ENCODE assay signal across 8 cellular contexts in the genomic region with DNA sequence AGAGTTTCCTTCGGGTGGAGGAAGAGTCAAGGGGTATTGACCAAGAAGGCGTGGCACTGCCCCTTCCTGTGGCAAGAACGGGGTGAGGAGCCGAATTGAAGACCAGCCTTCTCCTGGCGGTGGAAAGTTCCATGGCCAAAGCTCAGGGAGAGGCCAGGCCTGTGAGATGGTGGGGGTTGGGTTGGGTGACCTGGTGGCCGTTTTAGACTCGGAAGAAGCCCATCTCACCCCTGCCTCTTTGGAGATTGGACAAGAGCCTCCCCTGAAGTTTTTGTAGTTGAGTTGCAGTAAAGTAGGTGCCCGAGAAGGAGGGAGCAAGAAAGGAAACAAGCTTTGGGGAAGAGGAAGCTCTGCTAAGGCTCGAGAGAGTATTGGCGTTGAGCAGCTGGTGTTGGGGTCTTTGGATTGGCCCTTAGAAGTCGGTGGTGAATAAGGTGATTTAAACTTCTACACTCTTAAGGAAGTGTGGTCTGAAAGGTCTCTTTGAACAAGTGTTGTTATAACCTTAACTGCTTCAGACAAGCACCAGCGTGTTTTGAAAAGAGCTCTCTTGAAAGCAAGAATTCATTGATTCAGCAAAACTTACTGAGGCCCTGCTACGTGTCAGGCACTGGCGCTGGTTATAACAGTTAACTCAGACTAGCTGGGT. TPM values are rescaled to one million over a fixed set of nuclear protein-coding genes. Genes with fewer than 3 reads are reported as not detected.
DNase-seq lines count a peak whose midpoint lies in the region; ATAC-seq, FAIRE-seq and TF ChIP-seq lines count a peak whose summit lies in the region.

No MANE protein-coding gene starts in this region.

- no peaks in the 10 kb centered on the region for H3K79me2 ChIP-seq in HepG2 (ENCODE audit: insufficient read depth, low read length)

- ATAC-seq in body of pancreas (no peak), HepG2 (no peak), HG03025 (IDR thresholded peaks at IDR 0.05; ENCODE audit: low FRiP score, unreplicated experiment) (no peak), HG03135 (IDR thresholded peaks at IDR 0.05; ENCODE audit: unreplicated experiment) (no peak)

- no peak for TF ChIP-seq POLR2A in body of pancreas (IDR thresholded peaks at IDR 0.05)
- TF ChIP-seq POLR2A in HepG2 (IDR thresholded peaks at IDR 0.05; ENCODE audit: insufficient read depth in 1 of 2, low read depth in 2 of 2, low read length in 2 of 2): no peak
- peak in 1 of 2 donors; percentile 62 for TF ChIP-seq POLR2A in thyroid gland (IDR thresholded peaks at IDR 0.05)

- peak overlapping the region; percentile 65 for H3K4me2 ChIP-seq in HepG2 (ENCODE audit: low read depth, low read length)

- no peaks in the 10 kb centered on the region for H3K36me3 ChIP-seq in body of pancreas (replicated peaks in 1 of 2; ENCODE audit: insufficient read depth in 1 of 2, low read depth in 2 of 2)
- no peaks in the 10 kb centered on the region for H3K36me3 ChIP-seq in HepG2 (replicated peaks in 1 of 2; ENCODE audit: control insufficient read depth in 1 of 2, insufficient read depth in 2 of 2, low read length in 2 of 2)
- no peaks in the 10 kb centered on the region for H3K36me3 ChIP-seq in thyroid gland

- CTCF ChIA-PET in HepG2 (lab: Yijun Ruan, JAX; ENCODE audit: low intra/inter-chr PET ratio, low total read pairs): no interaction called here

- H2AFZ ChIP-seq in HepG2 (ENCODE audit: low read length): no peak overlapping the region

- H3K4me1 ChIP-seq in body of pancreas: peaks cover 61% of the 10 kb centered on the region
- H3K4me1 ChIP-seq in HepG2 (ENCODE audit: insufficient read depth, low read length): peaks cover 73% of the 10 kb centered on the region
- peaks cover 25 to 43% of the 10 kb centered on the region in 2 donors for H3K4me1 ChIP-seq in thyroid gland

- BruUV-seq in HepG2 (replicated peaks; lab: Mats Ljungman, UMichigan): no TSS peak

- FAIRE-seq in HepG2 (lab: Jason Lieb, UNC): peak; percentile 12

- no peak for TF ChIP-seq RAD21 in HepG2 (CRISPR knock-in tag; IDR thresholded peaks at IDR 0.05)

- H4K20me1 ChIP-seq in HepG2 (ENCODE audit: insufficient read depth, low read length): no peaks in the 10 kb centered on the region

- WGBS in body of pancreas, 2 donors: 4 to 5% methylated on average over 14 of the region's 14 CpGs
- 26% methylated on average over 14 of the region's 14 CpGs for WGBS in HepG2 (ENCODE audit: low lambda C conversion rate)
- whole genome bisulfite sequencing in thyroid gland, 2 donors: 27 to 44% methylated on average over 14 of the region's 14 CpGs

- peak overlapping the region; percentile 63 to 78 for H3K4me3 ChIP-seq in body of pancreas
- peak overlapping the region in 2 of 3 experiments; percentile 19 to 41; a peak in 2 of 6 replicates for H3K4me3 ChIP-seq in HepG2 (replicated peaks in 1 of 3; ENCODE audit: insufficient read depth in 1 of 3, low read depth in 2 of 3, low read length in 3 of 3)
- H3K4me3 ChIP-seq in thyroid gland (replicated peaks in 1 of 3): peak overlapping the region; percentile 19 to 89 (median 71)

- H3K27me3 ChIP-seq in body of pancreas (no peaks in the 10 kb centered on the region), HepG2 (ENCODE audit: control insufficient read depth in 1 of 2, insufficient read depth in 2 of 2, low read length in 2 of 2) (peaks cover 0 to 6% of the 10 kb centered on the region in 2 experiments; a peak in 2 of 5 replicates), thyroid gland (no peaks in the 10 kb centered on the region)

- H3K27ac ChIP-seq in body of pancreas (peak overlapping the region; percentile 89 to 97 (median 94)), HepG2 (ENCODE audit: extremely low read length, insufficient read depth, low read length) (no peak overlapping the region), thyroid gland (peak overlapping the region; percentile 76 to 96 (median 91))

- in situ Hi-C loops in HepG2 (cut with HindIII; ENCODE audit: extremely low pct_ligation_motif_present, low pct_unique_long_range_greater_than_20kb): no loop called here

- intact Hi-C loops in body of pancreas (cut with DNase I) (no loop called here), HepG2 (cut with micrococcal nuclease; ENCODE audit: unreplicated experiment) (no loop called here), thyroid gland (cut with DNase I) (no loop called here)

- no peak for TF ChIP-seq EP300 in HepG2 (IDR thresholded peaks at IDR 0.05; ENCODE audit: low read depth in 2 of 2, low read length in 2 of 2)
- no peak for TF ChIP-seq EP300 in HepG2 (CRISPR knock-in tag; IDR thresholded peaks at IDR 0.05; ENCODE audit: borderline replicate concordance)

- peak in 3 of 7 experiments; percentile 8 to 28 (median 26) for TF ChIP-seq CTCF in body of pancreas (IDR thresholded peaks at IDR 0.05)
- TF ChIP-seq CTCF in HepG2 (CRISPR knock-in tag; IDR thresholded peaks at IDR 0.05): no peak
- peak in 2 of 6 experiments; percentile 7 to 25 for TF ChIP-seq CTCF in thyroid gland (IDR thresholded peaks at IDR 0.05)

- H3K9me3 ChIP-seq in body of pancreas: no peaks in the 10 kb centered on the region
- H3K9me3 ChIP-seq in HepG2 (ENCODE audit: low read length): no peaks in the 10 kb centered on the region
- H3K9me3 ChIP-seq in thyroid gland: no peaks in the 10 kb centered on the region

- POLR2A ChIA-PET in HepG2 (lab: Yijun Ruan, JAX): interaction anchor here (1.1 to 1.5 kb wide), 3 partner anchors 14 to 39 kb away, joined by 3 to 5 read pairs (median 3); a partner anchor contains a TSS

- no peak overlapping the region for H3K9ac ChIP-seq in HepG2 (ENCODE audit: insufficient read depth, low read depth, low read length)

- DNase-seq in AML-193 (lab: John Stamatoyannopoulos, UW) (peak; percentile 48 to 74), Kasumi-1 (lab: John Stamatoyannopoulos, UW) (peak; percentile 81 to 86), body of pancreas (peak; percentile 47 to 69 (median 58)), HepG2 (ENCODE audit: low spot score) (no peak), thyroid gland (peak; percentile 65 to 68), Ammon's horn (ENCODE audit: low spot score) (no peak)

RNA-seq across cellular contexts. Expression of a gene that starts 1.0 kb away (rescaled TPM):
- total RNA-seq in body of pancreas: 100 to 1,000 TPM; 266 to 305 TPM
- 0.24 and 0.31 TPM in 2 replicates for total RNA-seq in HepG2 (2016; rRNA removed; fragmentation: Illumina TruSeq; extraction: Trizol)
- 0.18 and 0.40 TPM in 2 replicates for total RNA-seq in HepG2 (2016; cell fraction: cytosol; rRNA removed; fragmentation: Illumina TruSeq; extraction: Trizol; ENCODE audit: low read depth)
- total RNA-seq in HepG2 (2016; cell fraction: insoluble cytoplasmic fraction; rRNA removed; fragmentation: Illumina TruSeq; extraction: Trizol): 0.30 and 0.37 TPM in 2 replicates
- total RNA-seq in HepG2 (2016; cell fraction: membrane; rRNA removed; fragmentation: Illumina TruSeq; extraction: Trizol): 0.22 TPM in 1 of 2 replicates, not detected in the other
- total RNA-seq in HepG2 (2016; cell fraction: nucleus; rRNA removed; fragmentation: Illumina TruSeq; extraction: Trizol): 0.44 TPM in 1 of 2 replicates, not detected in the other
- polyA plus RNA-seq in HepG2 (2011; rRNA removed): 0.77 and 0.97 TPM in 2 replicates
- 0.38 and 0.83 TPM in 2 replicates for polyA plus RNA-seq in HepG2 (2011; cell fraction: cytosol; rRNA removed)
- 0.21 and 0.35 TPM in 2 replicates for polyA plus RNA-seq in HepG2 (2011; cell fraction: nucleus; rRNA removed)
- 0.31 and 0.39 TPM in 2 replicates for polyA plus RNA-seq in HepG2 (2012)
- polyA plus RNA-seq in HepG2 (2016; cell fraction: cytosol; fragmentation: Illumina TruSeq; extraction: Trizol; ENCODE audit: low read depth): not detected in 2 replicates
- 0.26 and 0.46 TPM in 2 replicates for polyA plus RNA-seq in HepG2 (2016; cell fraction: insoluble cytoplasmic fraction; fragmentation: Illumina TruSeq; extraction: Trizol; ENCODE audit: low read depth)
- 0.13 TPM in 1 of 2 replicates, not detected in the other for polyA plus RNA-seq in HepG2 (2016; cell fraction: membrane; fragmentation: Illumina TruSeq; extraction: Trizol; ENCODE audit: low read depth)
- 0.60 and 1.7 TPM in 2 replicates for polyA plus RNA-seq in HepG2 (2016; cell fraction: nucleus; fragmentation: Illumina TruSeq; extraction: Trizol; ENCODE audit: insufficient read depth, low read depth)
- polyA minus RNA-seq in HepG2 (2011; rRNA and poly(A)+ RNA removed; ENCODE audit: low replicate concordance): 0.56 and 17.3 TPM in 2 replicates
- polyA minus RNA-seq in HepG2 (2011; cell fraction: cytosol; rRNA and poly(A)+ RNA removed): not detected in 2 replicates
- polyA minus RNA-seq in HepG2 (2011; cell fraction: nucleus; rRNA and poly(A)+ RNA removed): 0.26 TPM in 1 of 2 replicates, not detected in the other
- 1,000 to 10,000 TPM in 1 of 4 donors, 100 to 1,000 TPM in 3; 424 to 1,529 (median 712) TPM for total RNA-seq in thyroid gland

RNA-seq across cellular contexts. Expression of a gene that starts 9.2 kb away (rescaled TPM):
- 100 to 1,000 TPM in 1 of 2 donors, 10 to 100 TPM in 1; 54.2 to 105 TPM for total RNA-seq in body of pancreas
- not detected in 2 replicates for total RNA-seq in HepG2 (2016; rRNA removed; fragmentation: Illumina TruSeq; extraction: Trizol)
- not detected in 2 replicates for total RNA-seq in HepG2 (2016; cell fraction: cytosol; rRNA removed; fragmentation: Illumina TruSeq; extraction: Trizol; ENCODE audit: low read depth)
- not detected in 2 replicates for total RNA-seq in HepG2 (2016; cell fraction: insoluble cytoplasmic fraction; rRNA removed; fragmentation: Illumina TruSeq; extraction: Trizol)
- not detected in 2 replicates for total RNA-seq in HepG2 (2016; cell fraction: membrane; rRNA removed; fragmentation: Illumina TruSeq; extraction: Trizol)
- not detected in 2 replicates for total RNA-seq in HepG2 (2016; cell fraction: nucleus; rRNA removed; fragmentation: Illumina TruSeq; extraction: Trizol)
- not detected in 2 replicates for polyA plus RNA-seq in HepG2 (2011; rRNA removed)
- polyA plus RNA-seq in HepG2 (2011; cell fraction: cytosol; rRNA removed): not detected in 2 replicates
- not detected in 2 replicates for polyA plus RNA-seq in HepG2 (2011; cell fraction: nucleus; rRNA removed)
- polyA plus RNA-seq in HepG2 (2012): not detected in 2 replicates
- polyA plus RNA-seq in HepG2 (2016; cell fraction: cytosol; fragmentation: Illumina TruSeq; extraction: Trizol; ENCODE audit: low read depth): not detected in 2 replicates
- not detected in 2 replicates for polyA plus RNA-seq in HepG2 (2016; cell fraction: insoluble cytoplasmic fraction; fragmentation: Illumina TruSeq; extraction: Trizol; ENCODE audit: low read depth)
- not detected in 2 replicates for polyA plus RNA-seq in HepG2 (2016; cell fraction: membrane; fragmentation: Illumina TruSeq; extraction: Trizol; ENCODE audit: low read depth)
- polyA plus RNA-seq in HepG2 (2016; cell fraction: nucleus; fragmentation: Illumina TruSeq; extraction: Trizol; ENCODE audit: insufficient read depth, low read depth): not detected in 2 replicates
- not detected in 2 replicates for polyA minus RNA-seq in HepG2 (2011; rRNA and poly(A)+ RNA removed; ENCODE audit: low replicate concordance)
- polyA minus RNA-seq in HepG2 (2011; cell fraction: cytosol; rRNA and poly(A)+ RNA removed): not detected in 2 replicates
- polyA minus RNA-seq in HepG2 (2011; cell fraction: nucleus; rRNA and poly(A)+ RNA removed): not detected in 2 replicates
- 10 to 100 TPM in 1 of 4 donors, 1 to 10 TPM in 3; 2.8 to 11.9 (median 4.3) TPM for total RNA-seq in thyroid gland

RNA-seq across cellular contexts. Expression of a gene that starts 38.7 kb away (rescaled TPM):
- total RNA-seq in body of pancreas (1 to 10 TPM in 1 of 2 donors, not detected in 1; 2.6 TPM), HepG2 (2016; rRNA removed; fragmentation: Illumina TruSeq; extraction: Trizol) (2.8 and 3.3 TPM in 2 replicates), thyroid gland (10 to 100 TPM in 3 of 4 donors, not detected in 1; 16.2 to 26.3 (median 17.2) TPM)
- total RNA-seq in HepG2 (2016; cell fraction: cytosol; rRNA removed; fragmentation: Illumina TruSeq; extraction: Trizol; ENCODE audit: low read depth): 6.4 and 6.6 TPM in 2 replicates
- total RNA-seq in HepG2 (2016; cell fraction: insoluble cytoplasmic fraction; rRNA removed; fragmentation: Illumina TruSeq; extraction: Trizol): 2.5 and 4.8 TPM in 2 replicates
- total RNA-seq in HepG2 (2016; cell fraction: membrane; rRNA removed; fragmentation: Illumina TruSeq; extraction: Trizol): 4.6 and 6.3 TPM in 2 replicates
- 3.4 and 3.9 TPM in 2 replicates for total RNA-seq in HepG2 (2016; cell fraction: nucleus; rRNA removed; fragmentation: Illumina TruSeq; extraction: Trizol)
- polyA plus RNA-seq in HepG2 (2011; rRNA removed): 2.5 and 3.2 TPM in 2 replicates
- polyA plus RNA-seq in HepG2 (2011; cell fraction: cytosol; rRNA removed): 4.3 and 4.5 TPM in 2 replicates
- polyA plus RNA-seq in HepG2 (2011; cell fraction: nucleus; rRNA removed): 1.1 and 1.5 TPM in 2 replicates
- 1.5 and 3.1 TPM in 2 replicates for polyA plus RNA-seq in HepG2 (2012)
- polyA plus RNA-seq in HepG2 (2016; cell fraction: cytosol; fragmentation: Illumina TruSeq; extraction: Trizol; ENCODE audit: low read depth): 7.0 and 8.9 TPM in 2 replicates
- 3.1 and 5.6 TPM in 2 replicates for polyA plus RNA-seq in HepG2 (2016; cell fraction: insoluble cytoplasmic fraction; fragmentation: Illumina TruSeq; extraction: Trizol; ENCODE audit: low read depth)
- 4.1 and 4.8 TPM in 2 replicates for polyA plus RNA-seq in HepG2 (2016; cell fraction: membrane; fragmentation: Illumina TruSeq; extraction: Trizol; ENCODE audit: low read depth)
- 2.8 TPM in 1 of 2 replicates, not detected in the other for polyA plus RNA-seq in HepG2 (2016; cell fraction: nucleus; fragmentation: Illumina TruSeq; extraction: Trizol; ENCODE audit: insufficient read depth, low read depth)
- polyA minus RNA-seq in HepG2 (2011; rRNA and poly(A)+ RNA removed; ENCODE audit: low replicate concordance): 14.8 TPM in 1 of 2 replicates, not detected in the other
- polyA minus RNA-seq in HepG2 (2011; cell fraction: cytosol; rRNA and poly(A)+ RNA removed): not detected in 2 replicates
- 1.2 TPM in 1 of 2 replicates, not detected in the other for polyA minus RNA-seq in HepG2 (2011; cell fraction: nucleus; rRNA and poly(A)+ RNA removed)

RNA-seq across cellular contexts. Expression of a gene that starts 41.3 kb away (rescaled TPM):
- not detected for total RNA-seq in body of pancreas
- 1.7 and 3.2 TPM in 2 replicates for total RNA-seq in HepG2 (2016; rRNA removed; fragmentation: Illumina TruSeq; extraction: Trizol)
- 1.4 and 1.6 TPM in 2 replicates for total RNA-seq in HepG2 (2016; cell fraction: cytosol; rRNA removed; fragmentation: Illumina TruSeq; extraction: Trizol; ENCODE audit: low read depth)
- 1.6 and 2.3 TPM in 2 replicates for total RNA-seq in HepG2 (2016; cell fraction: insoluble cytoplasmic fraction; rRNA removed; fragmentation: Illumina TruSeq; extraction: Trizol)
- total RNA-seq in HepG2 (2016; cell fraction: membrane; rRNA removed; fragmentation: Illumina TruSeq; extraction: Trizol): 2.0 and 2.8 TPM in 2 replicates
- total RNA-seq in HepG2 (2016; cell fraction: nucleus; rRNA removed; fragmentation: Illumina TruSeq; extraction: Trizol): 2.1 and 2.7 TPM in 2 replicates
- 1.0 and 1.3 TPM in 2 replicates for polyA plus RNA-seq in HepG2 (2011; rRNA removed)
- 0.65 and 1.2 TPM in 2 replicates for polyA plus RNA-seq in HepG2 (2011; cell fraction: cytosol; rRNA removed)
- polyA plus RNA-seq in HepG2 (2011; cell fraction: nucleus; rRNA removed): 3.3 and 3.6 TPM in 2 replicates
- 0.36 and 1.2 TPM in 2 replicates for polyA plus RNA-seq in HepG2 (2012)
- polyA plus RNA-seq in HepG2 (2016; cell fraction: cytosol; fragmentation: Illumina TruSeq; extraction: Trizol; ENCODE audit: low read depth): 1.1 TPM in 2 replicates
- 1.4 and 3.2 TPM in 2 replicates for polyA plus RNA-seq in HepG2 (2016; cell fraction: insoluble cytoplasmic fraction; fragmentation: Illumina TruSeq; extraction: Trizol; ENCODE audit: low read depth)
- polyA plus RNA-seq in HepG2 (2016; cell fraction: membrane; fragmentation: Illumina TruSeq; extraction: Trizol; ENCODE audit: low read depth): 1.4 and 1.7 TPM in 2 replicates
- polyA plus RNA-seq in HepG2 (2016; cell fraction: nucleus; fragmentation: Illumina TruSeq; extraction: Trizol; ENCODE audit: insufficient read depth, low read depth): 4.1 and 5.7 TPM in 2 replicates
- 1.3 and 2.4 TPM in 2 replicates for polyA minus RNA-seq in HepG2 (2011; rRNA and poly(A)+ RNA removed; ENCODE audit: low replicate concordance)
- polyA minus RNA-seq in HepG2 (2011; cell fraction: cytosol; rRNA and poly(A)+ RNA removed): 0.62 and 0.69 TPM in 2 replicates
- 1.4 and 1.7 TPM in 2 replicates for polyA minus RNA-seq in HepG2 (2011; cell fraction: nucleus; rRNA and poly(A)+ RNA removed)
- total RNA-seq in thyroid gland: not detected

RNA-seq across cellular contexts. Expression of a gene that starts 50.4 kb away (rescaled TPM):
- total RNA-seq in body of pancreas (10 to 100 TPM in 1 of 2 donors, 1 to 10 TPM in 1; 8.2 to 22.3 TPM), HepG2 (2016; rRNA removed; fragmentation: Illumina TruSeq; extraction: Trizol) (22.1 and 41.4 TPM in 2 replicates), thyroid gland (10 to 100 TPM; 12.9 to 30.9 (median 21.0) TPM)
- 12.1 and 13.3 TPM in 2 replicates for total RNA-seq in HepG2 (2016; cell fraction: cytosol; rRNA removed; fragmentation: Illumina TruSeq; extraction: Trizol; ENCODE audit: low read depth)
- total RNA-seq in HepG2 (2016; cell fraction: insoluble cytoplasmic fraction; rRNA removed; fragmentation: Illumina TruSeq; extraction: Trizol): 22.4 and 41.9 TPM in 2 replicates
- 14.7 and 18.6 TPM in 2 replicates for total RNA-seq in HepG2 (2016; cell fraction: membrane; rRNA removed; fragmentation: Illumina TruSeq; extraction: Trizol)
- total RNA-seq in HepG2 (2016; cell fraction: nucleus; rRNA removed; fragmentation: Illumina TruSeq; extraction: Trizol): 27.0 and 34.8 TPM in 2 replicates
- polyA plus RNA-seq in HepG2 (2011; rRNA removed): 85.2 and 95.6 TPM in 2 replicates
- polyA plus RNA-seq in HepG2 (2011; cell fraction: cytosol; rRNA removed): 78.6 and 141 TPM in 2 replicates
- polyA plus RNA-seq in HepG2 (2011; cell fraction: nucleus; rRNA removed): 73.7 and 97.1 TPM in 2 replicates
- 33.8 and 38.8 TPM in 2 replicates for polyA plus RNA-seq in HepG2 (2012)
- 19.2 and 22.6 TPM in 2 replicates for polyA plus RNA-seq in HepG2 (2016; cell fraction: cytosol; fragmentation: Illumina TruSeq; extraction: Trizol; ENCODE audit: low read depth)
- 24.5 and 27.8 TPM in 2 replicates for polyA plus RNA-seq in HepG2 (2016; cell fraction: insoluble cytoplasmic fraction; fragmentation: Illumina TruSeq; extraction: Trizol; ENCODE audit: low read depth)
- 17.9 and 18.5 TPM in 2 replicates for polyA plus RNA-seq in HepG2 (2016; cell fraction: membrane; fragmentation: Illumina TruSeq; extraction: Trizol; ENCODE audit: low read depth)
- 58.4 and 61.4 TPM in 2 replicates for polyA plus RNA-seq in HepG2 (2016; cell fraction: nucleus; fragmentation: Illumina TruSeq; extraction: Trizol; ENCODE audit: insufficient read depth, low read depth)
- polyA minus RNA-seq in HepG2 (2011; rRNA and poly(A)+ RNA removed; ENCODE audit: low replicate concordance): 67.3 and 95.2 TPM in 2 replicates
- 29.1 and 32.2 TPM in 2 replicates for polyA minus RNA-seq in HepG2 (2011; cell fraction: cytosol; rRNA and poly(A)+ RNA removed)
- polyA minus RNA-seq in HepG2 (2011; cell fraction: nucleus; rRNA and poly(A)+ RNA removed): 7.9 and 10.6 TPM in 2 replicates

Comparison
In these comparisons a context has a peak if more than half of its experiments do, and no peak if none do; other contexts are left out.
1. DNase-seq: peak in AML-193 (2 of 2), Kasumi-1 (2 of 2), body of pancreas (4 of 4) and thyroid gland (2 of 2); none in HepG2 (single experiment) and Ammon's horn (single experiment).
2. RNA of a gene that starts 1.0 kb away (total RNA-seq): 424 to 1,529 TPM in thyroid gland and 266 to 305 TPM in body of pancreas; 0.18 to 0.44 TPM in HepG2; every median in the first group is over 100 times any median in the second.
3. RNA of a gene that starts 9.2 kb away (total RNA-seq): 54.2 to 105 TPM in body of pancreas; 2.8 to 11.9 TPM in thyroid gland and not detected in HepG2; every median in the first group is over 4 times any median in the second.
4. Peak in every context shown above with its lines, with median percentiles within 50 percentile points of each other: H3K4me3 ChIP-seq.